9 cellular contexts compared by ENCODE assay signal in genomic region chr13:37602743-37603381, GRCh38. TPM values are rescaled to one million over a fixed set of nuclear protein-coding genes. Genes with fewer than 3 reads are reported as not detected.
DNase-seq lines count a peak whose midpoint lies in the region; ATAC-seq, FAIRE-seq and TF ChIP-seq lines count a peak whose summit lies in the region.
"Had no signal": no experiment of that assay in that cellular context is flagged by ENCODE, and none has a peak within 500 bp of the region (broad histone marks: within the 10 kb centered on the region; RNA-seq: fewer than 3 reads in every experiment).

No MANE protein-coding gene starts in this region.

- H3K27me3 ChIP-seq in endothelial cell of umbilical vein (ENCODE audit: control insufficient read depth in 2 of 2, insufficient read depth in 2 of 2, low read length in 2 of 2) (peaks cover 0 to 4% of the 10 kb centered on the region in 2 experiments), psoas muscle (ENCODE audit: insufficient read depth in 3 of 3, low read length in 2 of 3) (no peaks in the 10 kb centered on the region)

- no TSS peak for BruUV-seq in endothelial cell of umbilical vein (replicated peaks; lab: Mats Ljungman, UMichigan)

- H3K27ac ChIP-seq in endothelial cell of umbilical vein (ENCODE audit: insufficient read depth, low read depth, low read length) (no peak overlapping the region), psoas muscle (no peak overlapping the region)

- no peaks in the 10 kb centered on the region for H4K20me1 ChIP-seq in endothelial cell of umbilical vein (replicated peaks; ENCODE audit: control insufficient read depth, extremely low read depth, insufficient read depth, low read length)

- H3K36me3 ChIP-seq in endothelial cell of umbilical vein (ENCODE audit: control insufficient read depth in 2 of 2, extremely low read depth in 1 of 2, insufficient read depth in 2 of 2, low read length in 2 of 2) = no peaks in the 10 kb centered on the region
- H3K36me3 ChIP-seq in psoas muscle (ENCODE audit: insufficient read depth in 1 of 2, low read depth in 1 of 2) = no peaks in the 10 kb centered on the region

- no peak overlapping the region for H3K9ac ChIP-seq in endothelial cell of umbilical vein (replicated peaks; ENCODE audit: extremely low read depth, insufficient read depth, low read length)

- no peaks in the 10 kb centered on the region for H3K9me1 ChIP-seq in endothelial cell of umbilical vein (replicated peaks; ENCODE audit: control insufficient read depth, extremely low read depth, insufficient read depth, low read length)

- POLR2A ChIA-PET in endothelial cell of umbilical vein (lab: Charles Lee) = no interaction called here

- DNase-seq in GM03348 (ENCODE audit: low spot score) = peak; percentile 25
- DNase-seq in NCI-H446 treated with DMSO at 0.1 percent for 48 hours (lab: John Stamatoyannopoulos, UW) = peak; percentile 25
- DNase-seq in endothelial cell of umbilical vein (ENCODE audit: low read depth, low spot score) = peak; percentile 55
- no peak for DNase-seq in psoas muscle
- DNase-seq in activated CD4-positive, alpha-beta T cell treated with anti-CD3 and anti-CD28 coated beads, Interleukin-2, amount 50 U/mL, for 4 hours = no peak
- no peak for DNase-seq in omental fat pad (ENCODE audit: low spot score)
- no peak for DNase-seq in NCI-H187 (lab: John Stamatoyannopoulos, UW)

- CTCF ChIA-PET in endothelial cell of umbilical vein (lab: Charles Lee) = interaction anchor here (0.6 to 8.4 kb wide), 8 partner anchors 12 to 529 kb away, joined by 3 to 102 read pairs (median 3); partner anchors contain the start of gene CSNK1A1L

- H3K4me3 ChIP-seq in endothelial cell of umbilical vein (replicated peaks in 1 of 3; ENCODE audit: insufficient read depth in 1 of 3, low read depth in 1 of 3, low read length in 3 of 3) = no peak overlapping the region
- no peak overlapping the region for H3K4me3 ChIP-seq in psoas muscle

- no peak overlapping the region for H2AFZ ChIP-seq in endothelial cell of umbilical vein (ENCODE audit: low read depth, low read length)

- FAIRE-seq in endothelial cell of umbilical vein (lab: Jason Lieb, UNC) = no peak

- WGBS in psoas muscle, 3 donors = 68 to 75% (median 70%) methylated on average over 5 of the region's 5 CpGs

- ATAC-seq in psoas muscle = no peak
- no peak for ATAC-seq in omental fat pad (ENCODE audit: low FRiP score)
- ATAC-seq in HG03095 (IDR thresholded peaks at IDR 0.05; ENCODE audit: unreplicated experiment) = no peak

- H3K9me3 ChIP-seq in endothelial cell of umbilical vein (replicated peaks; ENCODE audit: control insufficient read depth, insufficient read depth, low read length) (no peaks in the 10 kb centered on the region), psoas muscle (peaks cover 4% of the 10 kb centered on the region)

- intact Hi-C loops in endothelial cell of umbilical vein (cut with micrococcal nuclease) (loop anchor here (1.0 to 5.0 kb wide), 3 partner anchors 336 to 529 kb away; no protein-coding TSS in a partner anchor), psoas muscle (cut with DNase I) (loop anchor here in 1 of 2 donors (2.0 to 5.0 kb wide), 2 partner anchors 496 to 526 kb away; no protein-coding TSS in a partner anchor)

- dilution Hi-C loops in endothelial cell of umbilical vein (cut with MboI; ENCODE audit: extremely low pct_ligation_motif_present, low sequenced_read_pairs) = no loop called here

- H3K4me2 ChIP-seq in endothelial cell of umbilical vein (ENCODE audit: insufficient read depth, low read length) = no peak overlapping the region

- peaks cover 12% of the 10 kb centered on the region for H3K4me1 ChIP-seq in endothelial cell of umbilical vein (ENCODE audit: control insufficient read depth, extremely low read depth, insufficient read depth, low read length)
- H3K4me1 ChIP-seq in psoas muscle = no peaks in the 10 kb centered on the region

- TF ChIP-seq POLR2A in endothelial cell of umbilical vein (IDR thresholded peaks at IDR 0.05; ENCODE audit: low read depth, low read length) = no peak

- H3K79me2 ChIP-seq in endothelial cell of umbilical vein (ENCODE audit: control insufficient read depth, insufficient read depth, low read length) = no peaks in the 10 kb centered on the region

- peak; percentile 18 to 24 for TF ChIP-seq CTCF in endothelial cell of umbilical vein (IDR thresholded peaks at IDR 0.05; ENCODE audit: extremely low read depth in 1 of 2, insufficient read depth in 1 of 2, low read depth in 1 of 2, low read length in 2 of 2)
- TF ChIP-seq CTCF in psoas muscle (IDR thresholded peaks at IDR 0.05) = peak; percentile 45
- peak in 1 of 3 donors; percentile 13 for TF ChIP-seq CTCF in omental fat pad (IDR thresholded peaks at IDR 0.05)

TF ChIP-seq in endothelial cell of umbilical vein, 7 proteins besides CTCF, POLR2A, EP300 and RAD21:
- no peak for TF ChIP-seq EZH2 (IDR thresholded peaks at IDR 0.05; ENCODE audit: borderline replicate concordance, low read depth, low read length, severe bottlenecking)
- TF ChIP-seq GATA2 (IDR thresholded peaks at IDR 0.05; ENCODE audit: insufficient read depth, insufficient read length, low read depth, low read length) = no peak
- TF ChIP-seq FOS (IDR thresholded peaks at IDR 0.05; ENCODE audit: borderline replicate concordance, insufficient read depth, low read length) = no peak
- no peak for TF ChIP-seq MYC (IDR thresholded peaks at IDR 0.05; ENCODE audit: low read depth, low read length)
- no peak for TF ChIP-seq JUN (IDR thresholded peaks at IDR 0.05; ENCODE audit: borderline replicate concordance, insufficient read depth, insufficient read length, low read depth)
- TF ChIP-seq MAX (IDR thresholded peaks at IDR 0.05; ENCODE audit: insufficient read depth, insufficient read length) = no peak
- no peak for TF ChIP-seq POLR2AphosphoS5 (IDR thresholded peaks at IDR 0.05; ENCODE audit: insufficient read depth, low read depth, low read length)

RNA-seq across cellular contexts. Expression of gene POSTN, which starts 4.3 kb away (rescaled TPM):
- total RNA-seq in endothelial cell of umbilical vein = 0.29 and 0.55 TPM in 2 replicates
- polyA plus RNA-seq in endothelial cell of umbilical vein = 0.29 and 0.41 TPM in 2 replicates
- polyA plus RNA-seq in endothelial cell of umbilical vein (2011; cell fraction: cytosol; rRNA removed) = 0.63 and 0.85 TPM in 2 replicates
- 1.0 and 1.6 TPM in 2 replicates for polyA plus RNA-seq in endothelial cell of umbilical vein (2011; cell fraction: nucleus; rRNA removed)
- 3.3 and 6.9 TPM in 2 replicates for polyA plus RNA-seq in endothelial cell of umbilical vein (2012)
- polyA minus RNA-seq in endothelial cell of umbilical vein = 0.70 and 1.6 TPM in 2 replicates
- not detected for polyA minus RNA-seq in endothelial cell of umbilical vein (2011; cell fraction: cytosol; rRNA and poly(A)+ RNA removed)
- polyA minus RNA-seq in endothelial cell of umbilical vein (2011; cell fraction: nucleus; rRNA and poly(A)+ RNA removed) = 0.96 and 1.2 TPM in 2 replicates
- 10 to 100 TPM in 1 of 4 donors, 1 to 10 TPM in 3; 3.4 to 11.8 (median 5.1) TPM for total RNA-seq in psoas muscle
- polyA plus RNA-seq in psoas muscle = 1 to 10 TPM; 3.1 to 9.9 (median 6.3) TPM
- 10 to 100 TPM; 27.0 to 85.6 (median 36.6) TPM for total RNA-seq in omental fat pad
- total RNA-seq: T-helper 1 cell treated with Interleukin-12 subunit alpha and Interleukin-12 subunit beta and Interleukin-4 antibody, amounts not matched to agents 30 ng/mL and 1 ng/mL, for 36 hours had no signal

Comparison
In these comparisons a context has a peak if more than half of its experiments do, and no peak if none do; other contexts are left out.
1. DNase-seq: peak in GM03348 (single experiment), NCI-H446 treated with DMSO at 0.1 percent for 48 hours (single experiment) and endothelial cell of umbilical vein (single experiment); none in psoas muscle (0 of 2), activated CD4-positive, alpha-beta T cell treated with anti-CD3 and anti-CD28 coated beads, Interleukin-2, amount 50 U/mL, for 4 hours (0 of 2), omental fat pad (single experiment) and NCI-H187 (0 of 2).